ENCODE assay signal across 8 cellular contexts in the genomic region with DNA sequence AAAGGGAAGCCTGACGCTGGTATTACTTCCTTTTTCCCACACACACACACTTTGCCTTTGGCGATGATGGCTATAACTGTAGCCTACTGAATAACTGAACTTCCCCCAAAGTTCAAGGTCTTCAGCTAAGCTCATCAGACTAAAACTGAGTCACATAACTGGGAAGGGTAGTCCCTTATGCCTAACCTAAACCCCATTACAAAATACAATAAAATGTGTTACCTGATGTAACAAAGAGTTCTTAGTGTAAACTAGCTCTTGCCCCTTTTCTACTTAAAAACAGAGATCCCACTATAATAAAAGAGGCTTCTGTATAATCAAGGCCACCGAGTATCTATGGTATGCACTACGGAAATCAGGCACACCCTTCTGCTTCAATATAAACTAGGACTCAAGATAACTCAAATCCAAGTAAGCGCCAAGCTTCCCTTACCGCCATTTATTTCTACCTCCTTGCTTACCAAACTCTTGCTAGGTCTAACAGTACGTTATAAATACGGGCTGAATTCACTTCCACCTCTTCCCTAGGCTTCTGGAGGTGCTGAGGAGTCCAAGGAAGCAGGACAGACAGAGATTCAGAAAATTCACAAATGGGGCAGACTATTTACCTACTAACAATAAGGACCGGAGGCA. TPM values are rescaled to one million over a fixed set of nuclear protein-coding genes. Genes with fewer than 3 reads are reported as not detected.
DNase-seq lines count a peak whose midpoint lies in the region; ATAC-seq and TF ChIP-seq lines count a peak whose summit lies in the region.

No MANE protein-coding gene starts in this region.

- peak overlapping the region; percentile 92 for H3K4me3 Mint-ChIP-seq in memory B cell

- in situ Hi-C loops in mammary epithelial cell (cut with MboI; ENCODE audit: low sequenced_read_pairs in 2 of 2) = no loop called here

- no peaks in the 10 kb centered on the region for H3K9me3 Mint-ChIP-seq in memory B cell

- H3K27ac Mint-ChIP-seq in memory B cell = peak overlapping the region; percentile 97

- no peak for DNase-seq in NT2/D1 (ENCODE audit: low read depth, low spot score)
- peak; percentile 63 for DNase-seq in mammary epithelial cell
- no peak for DNase-seq in memory B cell (ENCODE audit: low spot score in 2 of 2)
- DNase-seq in upper lobe of right lung = no peak
- no peak for DNase-seq in stimulated activated CD4-positive, alpha-beta T cell treated with anti-CD3 and anti-CD28 coated beads, Interleukin-12 subunit alpha, Interleukin-12 subunit beta, amount 100 ng/mL, for 4 hours

- H3K79me2 ChIP-seq in mammary epithelial cell (ENCODE audit: insufficient read depth, low read length) = peaks cover 71% of the 10 kb centered on the region

- H3K9me3 ChIP-seq in NT2/D1 (ENCODE audit: insufficient read depth, low read length) = no peaks in the 10 kb centered on the region
- no peaks in the 10 kb centered on the region for H3K9me3 ChIP-seq in mammary epithelial cell (replicated peaks; ENCODE audit: insufficient read depth, low read length)
- H3K9me3 ChIP-seq in upper lobe of right lung = no peaks in the 10 kb centered on the region

- H3K27ac ChIP-seq in mammary epithelial cell (ENCODE audit: insufficient read depth, low read depth, low read length) (peak overlapping the region; percentile 84), upper lobe of right lung (peak overlapping the region; percentile 96)

- intact Hi-C loops in mammary epithelial cell (cut with micrococcal nuclease) (loop anchor here (1.0 kb wide), 1 partner anchor 304 kb away; no protein-coding TSS in a partner anchor), upper lobe of right lung (cut with DNase I) (no loop called here)

- no peaks in the 10 kb centered on the region for H3K27me3 Mint-ChIP-seq in memory B cell

- peak; percentile 12 for TF ChIP-seq POLR2A in GM15510 (IDR thresholded peaks at IDR 0.05; ENCODE audit: borderline replicate concordance, extremely low read depth, insufficient read length)

- H3K9ac ChIP-seq in NT2/D1 (ENCODE audit: insufficient read length, low read depth) (peak overlapping the region; percentile 51), mammary epithelial cell (ENCODE audit: insufficient read depth, low read length) (peak overlapping the region; percentile 94)

- H3K27me3 ChIP-seq in NT2/D1 (ENCODE audit: insufficient read depth, insufficient read length) (no peaks in the 10 kb centered on the region), mammary epithelial cell (ENCODE audit: insufficient read depth, low read length) (no peaks in the 10 kb centered on the region), upper lobe of right lung (no peaks in the 10 kb centered on the region)

- H3K36me3 ChIP-seq in NT2/D1 (ENCODE audit: insufficient read depth, insufficient read length, low read length) = peaks cover 12% of the 10 kb centered on the region
- H3K36me3 ChIP-seq in mammary epithelial cell (ENCODE audit: insufficient read depth, low read length) = peaks cover 4% of the 10 kb centered on the region
- H3K36me3 ChIP-seq in upper lobe of right lung = peaks cover 13% of the 10 kb centered on the region

- ATAC-seq in memory B cell (ENCODE audit: low read depth) (no peak), upper lobe of right lung (no peak), HG03159 (IDR thresholded peaks at IDR 0.05; ENCODE audit: unreplicated experiment) (no peak), GM21423 (IDR thresholded peaks at IDR 0.05; ENCODE audit: unreplicated experiment) (no peak)

- peak overlapping the region; percentile 21 for H3K4me3 ChIP-seq in NT2/D1 (ENCODE audit: insufficient read length, low read depth)
- peak overlapping the region; percentile 58 to 86 (median 69) for H3K4me3 ChIP-seq in mammary epithelial cell (replicated peaks in 1 of 3; ENCODE audit: insufficient read depth in 1 of 3, low read depth in 2 of 3, low read length in 3 of 3)
- H3K4me3 ChIP-seq in upper lobe of right lung = peak overlapping the region; percentile 73

- TF ChIP-seq CTCF in mammary epithelial cell (conservative IDR thresholded peaks at IDR 0.05 in 1 of 2, IDR thresholded peaks at IDR 0.05 in 1 of 2; ENCODE audit: extremely low read depth in 1 of 2, insufficient read depth in 1 of 2, low read depth in 1 of 2, low read length in 2 of 2) (no peak), upper lobe of right lung (IDR thresholded peaks at IDR 0.05) (no peak)

- H4K20me1 ChIP-seq in mammary epithelial cell (ENCODE audit: insufficient read depth, low read length) = no peaks in the 10 kb centered on the region

- dilution Hi-C loops in mammary epithelial cell (cut with HindIII; ENCODE audit: low sequenced_read_pairs) = loop anchor here (5.0 kb wide), 1 partner anchor 81 kb away; the partner anchor contains the start of genes ABCE1 and ANAPC10

- WGBS in mammary epithelial cell (ENCODE audit: low coverage, missing lambda C conversion rate) = 6% methylated on average over 9 of the region's 9 CpGs

- TSS peak; percentile 41 for BruUV-seq in mammary epithelial cell (replicated peaks; lab: Mats Ljungman, UMichigan)

- H3K4me1 Mint-ChIP-seq in memory B cell = peaks cover 32% of the 10 kb centered on the region

- H3K4me2 ChIP-seq in mammary epithelial cell (ENCODE audit: insufficient read depth, low read depth, low read length) = peak overlapping the region; percentile 86

- peaks cover 6% of the 10 kb centered on the region for H3K36me3 Mint-ChIP-seq in memory B cell

- CTCF ChIA-PET in mammary epithelial cell (lab: Charles Lee; ENCODE audit: low non-redundant PET) = no interaction called here

- H3K4me1 ChIP-seq in NT2/D1 (ENCODE audit: insufficient read depth, insufficient read length) (no peaks in the 10 kb centered on the region), mammary epithelial cell (ENCODE audit: insufficient read depth, low read length) (peaks cover 18% of the 10 kb centered on the region), upper lobe of right lung (peaks cover 43% of the 10 kb centered on the region)

- H2AFZ ChIP-seq in mammary epithelial cell (ENCODE audit: low read depth, low read length) = peak overlapping the region; percentile 10

RNA-seq across cellular contexts. Expression of gene OTUD4, which starts 2.4 kb away (rescaled TPM):
- total RNA-seq in mammary epithelial cell (10 to 100 TPM; 32.3 to 49.1 TPM), upper lobe of right lung (46.3 TPM)
- 18.2 TPM for polyA plus RNA-seq in mammary epithelial cell
- polyA minus RNA-seq in mammary epithelial cell = 53.2 TPM

Comparison
In these comparisons a context has a peak if more than half of its experiments do, and no peak if none do; other contexts are left out.
1. H3K4me3 ChIP-seq: peak in every context shown above with its lines; median percentile 73 in upper lobe of right lung; 69 in mammary epithelial cell; 21 in NT2/D1.